Comparison of ENCODE assay signal across 8 cellular contexts in the genomic region with DNA sequence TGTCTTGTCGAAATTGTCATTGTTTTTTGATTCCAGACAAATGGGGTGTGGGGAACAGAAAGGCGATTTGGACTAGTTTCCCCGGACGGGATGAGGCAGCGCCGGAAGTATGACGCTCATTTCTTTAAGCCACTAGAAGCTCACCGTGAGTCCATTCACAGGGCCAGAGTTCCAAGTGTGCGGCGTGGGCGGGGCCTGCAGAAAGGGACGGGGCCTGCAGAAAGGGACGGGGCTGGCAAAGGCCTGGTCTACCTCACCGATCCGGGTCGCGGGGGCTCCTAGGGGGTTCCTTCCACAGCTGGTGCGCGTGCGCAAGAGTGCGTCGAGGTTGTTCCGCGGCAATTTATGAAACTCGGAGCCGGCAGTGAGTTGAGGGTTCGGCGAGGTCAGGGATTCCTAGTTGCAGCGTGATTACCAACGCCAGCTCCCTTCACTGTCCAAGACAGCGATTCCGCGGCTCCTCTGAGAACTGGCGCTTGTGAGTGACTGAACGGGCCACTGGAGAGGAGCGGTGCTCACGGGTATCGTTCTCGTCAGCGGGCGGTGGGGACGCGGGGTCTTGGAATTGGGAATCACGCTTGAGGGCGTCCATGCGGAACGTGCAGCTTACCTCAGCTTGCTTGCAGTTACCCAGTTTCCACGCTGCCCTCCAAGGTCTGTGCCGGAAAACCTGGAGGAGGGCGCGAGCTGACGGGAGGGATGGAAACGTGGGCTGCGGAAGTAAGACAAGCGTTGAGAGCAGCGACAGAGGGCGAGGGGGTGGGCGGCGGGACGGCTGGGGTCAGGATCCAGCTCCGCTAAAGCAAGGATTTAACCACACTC. TPM values are rescaled to one million over a fixed set of nuclear protein-coding genes. Genes with fewer than 3 reads are reported as not detected.
DNase-seq lines count a peak whose midpoint lies in the region; ATAC-seq and TF ChIP-seq lines count a peak whose summit lies in the region.

A gene (plus strand): TSS at position 219 of the 822 bp plus-strand sequence. CDS start 5,847 bp downstream, outside the sequence.

- intact Hi-C loops in IMR-90 (cut with micrococcal nuclease), result loop anchor here (2.0 kb wide), 1 partner anchor 94 kb away; a partner anchor contains a TSS

- TF ChIP-seq POLR2A in IMR-90 (IDR thresholded peaks at IDR 0.05; ENCODE audit: low read depth, low read length), result no peak

- H4K20me1 ChIP-seq in IMR-90 (ENCODE audit: insufficient read depth, low read length), result no peaks in the 10 kb centered on the region

- CTCF ChIA-PET in IMR-90 (lab: Yijun Ruan, JAX), result interaction anchor here (0.7 kb wide), 1 partner anchor 1532 kb away, joined by 7 read pairs; no protein-coding TSS in a partner anchor
- CTCF ChIA-PET in T-cell (lab: Charles Lee), result no interaction called here

- H3K27me3 Mint-ChIP-seq in T-cell, result peaks cover 26 to 61% of the 10 kb centered on the region in 2 donors

- H3K27ac ChIP-seq in IMR-90 (ENCODE audit: insufficient read depth, low read length), result peak within 1 kb of the TSS; percentile 26

- peak within 1 kb of the TSS; percentile 59 for H4K91ac ChIP-seq in IMR-90 (ENCODE audit: insufficient read depth, low read depth, low read length)

- H2AFZ ChIP-seq in IMR-90 (replicated peaks; ENCODE audit: low read length, poor library complexity), result peak within 1 kb of the TSS; percentile 99

- TF ChIP-seq CTCF in GM10266 (IDR thresholded peaks at IDR 0.05; ENCODE audit: control insufficient read depth, insufficient read depth, low read depth, missing control alignments) (no peak), IMR-90 (conservative IDR thresholded peaks at IDR 0.05; ENCODE audit: low read depth, low read length) (no peak)

- peak within 1 kb of the TSS; percentile 62 for H3K4me2 ChIP-seq in IMR-90 (ENCODE audit: low read depth, low read length)

- BruUV-seq in IMR-90 (replicated peaks; lab: Mats Ljungman, UMichigan), result no TSS peak

- no peaks in the 10 kb centered on the region for H3K4me1 ChIP-seq in IMR-90 (ENCODE audit: control insufficient read depth, insufficient read depth, low read length)

- no peaks in the 10 kb centered on the region for H3K9me3 Mint-ChIP-seq in T-cell

- no peaks in the 10 kb centered on the region for H3K27me3 ChIP-seq in IMR-90 (ENCODE audit: control insufficient read depth, insufficient read depth, low read length)

- H3K4me1 Mint-ChIP-seq in T-cell, result peaks cover 19 to 25% (median 21%) of the 10 kb centered on the region in 3 donors

- H3K4ac ChIP-seq in IMR-90 (ENCODE audit: low read depth, low read length), result peak within 1 kb of the TSS; percentile 49

- peak; percentile 8; the same call in 1 of the 2 replicates for TF ChIP-seq RAD21 in IMR-90 (IDR thresholded peaks at IDR 0.05; ENCODE audit: low read length)

- peak within 1 kb of the TSS; percentile 44 to 83 for H4K8ac ChIP-seq in IMR-90 (ENCODE audit: low read depth in 2 of 2, low read length in 2 of 2)

- in situ Hi-C loops in IMR-90 (cut with MboI; ENCODE audit: low sequenced_read_pairs), result no loop called here

- dilution Hi-C loops in IMR-90 (cut with HindIII; ENCODE audit: low sequenced_read_pairs, unreplicated experiment), result no loop called here

- H3K36me3 ChIP-seq in IMR-90 (ENCODE audit: control insufficient read depth, insufficient read depth, low read length), result no peaks in the 10 kb centered on the region

- peak within 1 kb of the TSS; percentile 65 for H3K4me3 ChIP-seq in IMR-90 (ENCODE audit: insufficient read depth, low read depth, low read length)

- peaks cover 6 to 10% of the 10 kb centered on the region in 2 experiments for H3K79me1 ChIP-seq in IMR-90 (ENCODE audit: low read depth in 1 of 2, low read length in 2 of 2)

- peak within 1 kb of the TSS; percentile 48 for H3K23ac ChIP-seq in IMR-90 (ENCODE audit: low read depth, low read length)

- peak within 1 kb of the TSS; percentile 19; the same call in 1 of the 2 replicates for H3K18ac ChIP-seq in IMR-90 (ENCODE audit: low read depth, low read length)

- H3K14ac ChIP-seq in IMR-90 (replicated peaks; ENCODE audit: low read depth, low read length), result peak within 1 kb of the TSS; percentile 91

- H3K9ac ChIP-seq in IMR-90 (ENCODE audit: low read depth, low read length), result peak within 1 kb of the TSS; percentile 58

- peak within 1 kb of the TSS; percentile 77 for H2AK9ac ChIP-seq in IMR-90 (replicated peaks; ENCODE audit: low read depth, low read length, poor library complexity)

- H3K27ac Mint-ChIP-seq in T-cell, result peak within 1 kb of the TSS in 1 of 2 donors; percentile 0

- H3K36me3 Mint-ChIP-seq in T-cell, result no peaks in the 10 kb centered on the region

- H2BK5ac ChIP-seq in IMR-90 (ENCODE audit: low read depth, low read length, poor library complexity, severe bottlenecking), result peak within 1 kb of the TSS; percentile 53

- peak; percentile 75 for ATAC-seq in GM21737 (IDR thresholded peaks at IDR 0.05; ENCODE audit: unreplicated experiment)
- ATAC-seq in IMR-90 (ENCODE audit: low read depth), result peak; percentile 91
- ATAC-seq in T-cell (replicated peaks in 1 of 4), result peak in 2 of 4 experiments; percentile 59 to 75
- ATAC-seq in left lobe of liver, result peak; percentile 75

- peak within 1 kb of the TSS; percentile 47; the same call in 1 of the 2 replicates for H4K5ac ChIP-seq in IMR-90 (ENCODE audit: low read depth, low read length)

- DNase-seq in GM10266 (ENCODE audit: extremely low spot score) (peak; percentile 70), IMR-90 (peak; percentile 81), T-cell (peak in 23 of 34 experiments; percentile 1 to 55 (median 22)), dedifferentiated amniotic fluid mesenchymal stem cell (ENCODE audit: extremely low spot score) (peak; percentile 81), left lobe of liver (ENCODE audit: low spot score) (no peak), GF-D8 (lab: John Stamatoyannopoulos, UW) (no peak)
- DNase-seq in stimulated activated CD4-positive, alpha-beta T cell treated with anti-CD3 and anti-CD28 coated beads, Interleukin-1b, Interleukin-23, amount 100 ng/mL, for 4 hours (ENCODE audit: low read depth in 2 of 2), result peak; percentile 4 to 7

- WGBS in IMR-90 (ENCODE audit: extremely low coverage in 2 of 2, insufficient read length in 1 of 2), 2 experiments, result 0% methylated on average over 31 of the region's 61 CpGs; no CpG with 5 or more reads in 1 of the 2 experiments

- POLR2A ChIA-PET in IMR-90 (lab: Charles Lee; ENCODE audit: unreplicated experiment) (interaction anchor here (0.5 kb wide), 1 partner anchor 1804 kb away, joined by 4 read pairs; no protein-coding TSS in a partner anchor), T-cell (lab: Charles Lee) (no interaction called here)

- H2BK15ac ChIP-seq in IMR-90 (ENCODE audit: low read depth, low read length), result peak within 1 kb of the TSS; percentile 51; the same call in 1 of the 3 replicates

- no peak within 1 kb of the TSS for H2AK5ac ChIP-seq in IMR-90 (ENCODE audit: low read depth, low read length)

- peak within 1 kb of the TSS; percentile 68 for H3K56ac ChIP-seq in IMR-90 (ENCODE audit: extremely low read depth, insufficient read depth, low read length)

- peak within 1 kb of the TSS; percentile 55 to 85 (median 79) for H3K4me3 Mint-ChIP-seq in T-cell

- H2BK120ac ChIP-seq in IMR-90 (ENCODE audit: low read depth, low read length), result peak within 1 kb of the TSS; percentile 54

- no peaks in the 10 kb centered on the region for H3K9me3 ChIP-seq in IMR-90 (ENCODE audit: control insufficient read depth, insufficient read depth, low read length)

- peak within 1 kb of the TSS; percentile 11; the same call in 1 of the 2 replicates for H2BK20ac ChIP-seq in IMR-90 (ENCODE audit: low read depth, low read length)

- H3K9me1 ChIP-seq in IMR-90 (ENCODE audit: insufficient read depth, low read length), result no peaks in the 10 kb centered on the region

TF ChIP-seq in IMR-90, 13 proteins besides CTCF, POLR2A, EP300 and RAD21:
- no peak for TF ChIP-seq CEBPB (IDR thresholded peaks at IDR 0.05; ENCODE audit: low read depth, low read length)
- TF ChIP-seq BHLHE40 (IDR thresholded peaks at IDR 0.05; ENCODE audit: low read depth, low read length), result no peak; the same call in 1 of the 2 replicates
- 0 out of 2 replicates have a peak, but pooled peaks have one; percentile 25 for TF ChIP-seq MAZ (IDR thresholded peaks at IDR 0.05; ENCODE audit: borderline replicate concordance, low read depth, low read length)
- TF ChIP-seq, protein P1, sequence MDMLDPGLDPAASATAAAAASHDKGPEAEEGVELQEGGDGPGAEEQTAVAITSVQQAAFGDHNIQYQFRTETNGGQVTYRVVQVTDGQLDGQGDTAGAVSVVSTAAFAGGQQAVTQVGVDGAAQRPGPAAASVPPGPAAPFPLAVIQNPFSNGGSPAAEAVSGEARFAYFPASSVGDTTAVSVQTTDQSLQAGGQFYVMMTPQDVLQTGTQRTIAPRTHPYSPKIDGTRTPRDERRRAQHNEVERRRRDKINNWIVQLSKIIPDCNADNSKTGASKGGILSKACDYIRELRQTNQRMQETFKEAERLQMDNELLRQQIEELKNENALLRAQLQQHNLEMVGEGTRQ (IDR thresholded peaks at IDR 0.05; ENCODE audit: low read depth, low read length), result no peak
- TF ChIP-seq SMC3 (IDR thresholded peaks at IDR 0.05; ENCODE audit: low read depth, low read length), result no peak
- TF ChIP-seq MXI1 (IDR thresholded peaks at IDR 0.05; ENCODE audit: borderline replicate concordance, low read depth, low read length), result peak; percentile 17
- TF ChIP-seq MAFK (IDR thresholded peaks at IDR 0.05; ENCODE audit: low read depth, low read length), result no peak
- TF ChIP-seq NFE2L2 (IDR thresholded peaks at IDR 0.05; ENCODE audit: low read depth, low read length), result no peak
- no peak for TF ChIP-seq FOS (IDR thresholded peaks at IDR 0.05; ENCODE audit: low read depth, low read length)
- TF ChIP-seq RCOR1 (IDR thresholded peaks at IDR 0.05; ENCODE audit: insufficient replicate concordance, low read length), result no peak

RNA-seq across cellular contexts. Expression of the gene that starts here (rescaled TPM):
- total RNA-seq in IMR-90 (2012; rRNA removed) (7.2 and 7.7 TPM in 2 replicates), T-cell (under 1 TPM in 4 of 5 donors, not detected in 1; 0.10 to 0.70 (median 0.39) TPM), left lobe of liver (0.10 TPM)
- 2.9 and 3.4 TPM in 2 replicates for polyA plus RNA-seq in IMR-90 (2012; rRNA removed)
- polyA plus RNA-seq in IMR-90 (2012; cell fraction: cytosol; rRNA removed), result 0.70 and 0.75 TPM in 2 replicates
- polyA plus RNA-seq in IMR-90 (2012; cell fraction: nucleus; rRNA removed; ENCODE audit: low replicate concordance), result 2.3 and 9.1 TPM in 2 replicates

Comparison
In these comparisons a context has a peak if more than half of its experiments do, and no peak if none do; other contexts are left out.
1. Peak in DNase-seq in T-cell; RNA of the gene not detected or under 1 TPM.
2. Peak in ATAC-seq in left lobe of liver; RNA of the gene not detected or under 1 TPM.
3. DNase-seq: peak in GM10266 (single experiment), IMR-90 (single experiment), dedifferentiated amniotic fluid mesenchymal stem cell (single experiment) and stimulated activated CD4-positive, alpha-beta T cell treated with anti-CD3 and anti-CD28 coated beads, Interleukin-1b, Interleukin-23, amount 100 ng/mL, for 4 hours (2 of 2); none in left lobe of liver (single experiment) and GF-D8 (single experiment).